Comparison of ENCODE assay signal across 11 cellular contexts in genomic region chr10:34732926-34733325, GRCh38.
A peak's percentile ranks its signal among the peaks of the same experiment; 100 is the strongest.
DNase-seq lines count a peak whose midpoint lies in the region; ATAC-seq and TF ChIP-seq lines count a peak whose summit lies in the region.
"Had no signal": no experiment of that assay in that cellular context is flagged by ENCODE, and none has a peak within 500 bp of the region (broad histone marks: within the 10 kb centered on the region; RNA-seq: fewer than 3 reads in every experiment).

No MANE protein-coding gene starts in this region.

- ATAC-seq in GM21717 (IDR thresholded peaks at IDR 0.05; ENCODE audit: unreplicated experiment) (no peak), HG03432 (IDR thresholded peaks at IDR 0.05; ENCODE audit: unreplicated experiment) (no peak), HG02981 (IDR thresholded peaks at IDR 0.05; ENCODE audit: unreplicated experiment) (no peak)

- peak; percentile 60 for TF ChIP-seq CTCF in 22Rv1 (IDR thresholded peaks at IDR 0.05)
- TF ChIP-seq CTCF in GM12872 (IDR thresholded peaks at IDR 0.05; ENCODE audit: insufficient read depth, low read depth, low read length), result peak; percentile 57

- 72 to 75% methylated on average over 4 of the region's 4 CpGs for WGBS in esophagus, 2 donors

- H3K36me3 ChIP-seq in esophagus (ENCODE audit: control insufficient read depth in 2 of 2, insufficient read depth in 2 of 2, low read length in 1 of 2), result no peaks in the 10 kb centered on the region

- H3K4me1 ChIP-seq in esophagus (ENCODE audit: control insufficient read depth in 2 of 2, insufficient read depth in 2 of 2, low read length in 1 of 2), result peaks cover 5 to 6% of the 10 kb centered on the region in 2 donors

- H3K27ac ChIP-seq in 22Rv1 (no peak overlapping the region), esophagus (ENCODE audit: low read depth in 2 of 2, low read length in 1 of 2) (peak overlapping the region; percentile 52 to 62)

- H3K9me3 ChIP-seq in esophagus (ENCODE audit: control insufficient read depth in 2 of 2, insufficient read depth in 1 of 2, low read depth in 1 of 2, low read length in 1 of 2), result no peaks in the 10 kb centered on the region

- no peaks in the 10 kb centered on the region for H3K27me3 ChIP-seq in esophagus (ENCODE audit: control insufficient read depth in 1 of 2, insufficient read depth in 2 of 2, low read length in 2 of 2)

- H3K4me3 ChIP-seq in esophagus (ENCODE audit: low read depth in 1 of 2, low read length in 2 of 2), result no peak overlapping the region
- H3K4me3 ChIP-seq: lung had no signal

- peak; percentile 41 for DNase-seq in NCI-H748 (lab: John Stamatoyannopoulos, UW; ENCODE audit: unreplicated experiment)
- DNase-seq in effector CD8-positive, alpha-beta T cell (lab: John Stamatoyannopoulos, UW), result no peak
- DNase-seq: cerebellar nuclear complex, NCI-H1048 had no signal
